1 cellular context compared by ENCODE assay signal in the genomic region with DNA sequence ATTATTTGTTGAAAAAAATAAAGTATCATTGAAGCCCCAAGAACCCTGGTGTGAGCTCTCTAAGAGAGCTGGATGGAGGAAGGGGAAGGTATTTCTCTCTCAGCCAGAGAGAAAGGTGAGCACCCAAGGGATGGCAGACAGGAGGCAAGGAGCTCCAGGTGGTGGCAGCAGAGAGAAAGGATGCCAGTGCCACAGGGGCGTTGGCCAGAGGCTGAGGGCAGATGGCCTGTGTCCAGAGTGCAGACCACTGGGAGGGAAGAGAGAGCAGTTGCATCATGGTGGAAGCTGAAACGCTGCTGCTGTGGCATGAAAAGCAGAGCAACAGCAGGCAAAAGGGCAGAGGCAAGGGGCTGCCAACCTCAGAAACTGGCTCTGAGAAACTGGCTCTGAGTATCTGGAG.
TF ChIP-seq lines count a peak whose summit lies in the region.

No MANE protein-coding gene starts in this region.

TF ChIP-seq in H1, 55 proteins besides CTCF, POLR2A, EP300 and RAD21 (continued from another document):
- TF ChIP-seq, protein P1, sequence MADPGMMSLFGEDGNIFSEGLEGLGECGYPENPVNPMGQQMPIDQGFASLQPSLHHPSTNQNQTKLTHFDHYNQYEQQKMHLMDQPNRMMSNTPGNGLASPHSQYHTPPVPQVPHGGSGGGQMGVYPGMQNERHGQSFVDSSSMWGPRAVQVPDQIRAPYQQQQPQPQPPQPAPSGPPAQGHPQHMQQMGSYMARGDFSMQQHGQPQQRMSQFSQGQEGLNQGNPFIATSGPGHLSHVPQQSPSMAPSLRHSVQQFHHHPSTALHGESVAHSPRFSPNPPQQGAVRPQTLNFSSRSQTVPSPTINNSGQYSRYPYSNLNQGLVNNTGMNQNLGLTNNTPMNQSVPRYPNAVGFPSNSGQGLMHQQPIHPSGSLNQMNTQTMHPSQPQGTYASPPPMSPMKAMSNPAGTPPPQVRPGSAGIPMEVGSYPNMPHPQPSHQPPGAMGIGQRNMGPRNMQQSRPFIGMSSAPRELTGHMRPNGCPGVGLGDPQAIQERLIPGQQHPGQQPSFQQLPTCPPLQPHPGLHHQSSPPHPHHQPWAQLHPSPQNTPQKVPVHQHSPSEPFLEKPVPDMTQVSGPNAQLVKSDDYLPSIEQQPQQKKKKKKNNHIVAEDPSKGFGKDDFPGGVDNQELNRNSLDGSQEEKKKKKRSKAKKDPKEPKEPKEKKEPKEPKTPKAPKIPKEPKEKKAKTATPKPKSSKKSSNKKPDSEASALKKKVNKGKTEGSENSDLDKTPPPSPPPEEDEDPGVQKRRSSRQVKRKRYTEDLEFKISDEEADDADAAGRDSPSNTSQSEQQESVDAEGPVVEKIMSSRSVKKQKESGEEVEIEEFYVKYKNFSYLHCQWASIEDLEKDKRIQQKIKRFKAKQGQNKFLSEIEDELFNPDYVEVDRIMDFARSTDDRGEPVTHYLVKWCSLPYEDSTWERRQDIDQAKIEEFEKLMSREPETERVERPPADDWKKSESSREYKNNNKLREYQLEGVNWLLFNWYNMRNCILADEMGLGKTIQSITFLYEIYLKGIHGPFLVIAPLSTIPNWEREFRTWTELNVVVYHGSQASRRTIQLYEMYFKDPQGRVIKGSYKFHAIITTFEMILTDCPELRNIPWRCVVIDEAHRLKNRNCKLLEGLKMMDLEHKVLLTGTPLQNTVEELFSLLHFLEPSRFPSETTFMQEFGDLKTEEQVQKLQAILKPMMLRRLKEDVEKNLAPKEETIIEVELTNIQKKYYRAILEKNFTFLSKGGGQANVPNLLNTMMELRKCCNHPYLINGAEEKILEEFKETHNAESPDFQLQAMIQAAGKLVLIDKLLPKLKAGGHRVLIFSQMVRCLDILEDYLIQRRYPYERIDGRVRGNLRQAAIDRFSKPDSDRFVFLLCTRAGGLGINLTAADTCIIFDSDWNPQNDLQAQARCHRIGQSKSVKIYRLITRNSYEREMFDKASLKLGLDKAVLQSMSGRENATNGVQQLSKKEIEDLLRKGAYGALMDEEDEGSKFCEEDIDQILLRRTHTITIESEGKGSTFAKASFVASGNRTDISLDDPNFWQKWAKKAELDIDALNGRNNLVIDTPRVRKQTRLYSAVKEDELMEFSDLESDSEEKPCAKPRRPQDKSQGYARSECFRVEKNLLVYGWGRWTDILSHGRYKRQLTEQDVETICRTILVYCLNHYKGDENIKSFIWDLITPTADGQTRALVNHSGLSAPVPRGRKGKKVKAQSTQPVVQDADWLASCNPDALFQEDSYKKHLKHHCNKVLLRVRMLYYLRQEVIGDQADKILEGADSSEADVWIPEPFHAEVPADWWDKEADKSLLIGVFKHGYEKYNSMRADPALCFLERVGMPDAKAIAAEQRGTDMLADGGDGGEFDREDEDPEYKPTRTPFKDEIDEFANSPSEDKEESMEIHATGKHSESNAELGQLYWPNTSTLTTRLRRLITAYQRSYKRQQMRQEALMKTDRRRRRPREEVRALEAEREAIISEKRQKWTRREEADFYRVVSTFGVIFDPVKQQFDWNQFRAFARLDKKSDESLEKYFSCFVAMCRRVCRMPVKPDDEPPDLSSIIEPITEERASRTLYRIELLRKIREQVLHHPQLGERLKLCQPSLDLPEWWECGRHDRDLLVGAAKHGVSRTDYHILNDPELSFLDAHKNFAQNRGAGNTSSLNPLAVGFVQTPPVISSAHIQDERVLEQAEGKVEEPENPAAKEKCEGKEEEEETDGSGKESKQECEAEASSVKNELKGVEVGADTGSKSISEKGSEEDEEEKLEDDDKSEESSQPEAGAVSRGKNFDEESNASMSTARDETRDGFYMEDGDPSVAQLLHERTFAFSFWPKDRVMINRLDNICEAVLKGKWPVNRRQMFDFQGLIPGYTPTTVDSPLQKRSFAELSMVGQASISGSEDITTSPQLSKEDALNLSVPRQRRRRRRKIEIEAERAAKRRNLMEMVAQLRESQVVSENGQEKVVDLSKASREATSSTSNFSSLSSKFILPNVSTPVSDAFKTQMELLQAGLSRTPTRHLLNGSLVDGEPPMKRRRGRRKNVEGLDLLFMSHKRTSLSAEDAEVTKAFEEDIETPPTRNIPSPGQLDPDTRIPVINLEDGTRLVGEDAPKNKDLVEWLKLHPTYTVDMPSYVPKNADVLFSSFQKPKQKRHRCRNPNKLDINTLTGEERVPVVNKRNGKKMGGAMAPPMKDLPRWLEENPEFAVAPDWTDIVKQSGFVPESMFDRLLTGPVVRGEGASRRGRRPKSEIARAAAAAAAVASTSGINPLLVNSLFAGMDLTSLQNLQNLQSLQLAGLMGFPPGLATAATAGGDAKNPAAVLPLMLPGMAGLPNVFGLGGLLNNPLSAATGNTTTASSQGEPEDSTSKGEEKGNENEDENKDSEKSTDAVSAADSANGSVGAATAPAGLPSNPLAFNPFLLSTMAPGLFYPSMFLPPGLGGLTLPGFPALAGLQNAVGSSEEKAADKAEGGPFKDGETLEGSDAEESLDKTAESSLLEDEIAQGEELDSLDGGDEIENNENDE (IDR thresholded peaks at IDR 0.05; ENCODE audit: insufficient replicate concordance, low read length), result no peak
- no peak for TF ChIP-seq MAFK (IDR thresholded peaks at IDR 0.05; ENCODE audit: low read depth, low read length)
- TF ChIP-seq CHD1 (IDR thresholded peaks at IDR 0.05; ENCODE audit: low read depth, low read length), result no peak
